In the genomic region with DNA sequence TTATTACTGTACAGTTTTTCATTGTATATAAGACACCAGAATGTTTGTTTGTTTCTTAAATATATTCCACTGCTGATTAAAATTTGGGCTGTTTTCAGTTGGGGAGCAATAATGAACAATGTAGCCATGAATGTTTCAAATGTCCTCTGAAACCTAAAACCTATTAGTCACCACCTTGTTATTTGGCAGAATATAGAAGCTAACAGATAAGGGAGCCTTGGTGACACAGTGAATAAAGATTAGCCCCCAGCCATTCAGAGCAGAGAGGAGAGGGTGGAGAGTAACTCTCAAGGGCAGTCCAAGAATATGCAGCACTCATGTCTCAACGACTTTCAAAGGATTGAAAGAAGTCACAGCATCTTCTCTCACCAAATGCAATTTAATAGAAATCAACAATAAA, we compare ENCODE assay signal across 12 cellular contexts. TPM values are rescaled to one million over a fixed set of nuclear protein-coding genes. Genes with fewer than 3 reads are reported as not detected.
A peak's percentile ranks its signal among the peaks of the same experiment; 100 is the strongest.
DNase-seq lines count a peak whose midpoint lies in the region; ATAC-seq, FAIRE-seq and TF ChIP-seq lines count a peak whose summit lies in the region.
"Had no signal": no experiment of that assay in that cellular context is flagged by ENCODE, and none has a peak within 500 bp of the region (broad histone marks: within the 10 kb centered on the region; RNA-seq: fewer than 3 reads in every experiment).

No MANE protein-coding gene starts in this region.

- no peak overlapping the region for H3K4me3 ChIP-seq in SJSA1
- H3K4me3 ChIP-seq in small intestine (ENCODE audit: low read depth in 1 of 2, low read length in 2 of 2), result no peak overlapping the region
- H3K4me3 ChIP-seq: thoracic aorta had no signal

- no peaks in the 10 kb centered on the region for H3K36me3 ChIP-seq in SJSA1
- no peaks in the 10 kb centered on the region for H3K36me3 ChIP-seq in small intestine (ENCODE audit: control insufficient read depth in 2 of 2, insufficient read depth in 2 of 2, low read length in 2 of 2)
- H3K36me3 ChIP-seq: thoracic aorta had no signal

- TF ChIP-seq CTCF in foreskin keratinocyte (conservative IDR thresholded peaks at IDR 0.05), result no peak

- no peaks in the 10 kb centered on the region for H3K9me3 ChIP-seq in SJSA1 (replicated peaks)
- no peaks in the 10 kb centered on the region for H3K9me3 ChIP-seq in small intestine (ENCODE audit: control insufficient read depth, low read depth)
- H3K9me3 ChIP-seq: thoracic aorta had no signal

- peak; percentile 53 for FAIRE-seq in H54 (lab: Jason Lieb, UNC)
- FAIRE-seq in small intestine (lab: Jason Lieb, UNC), result no peak
- FAIRE-seq: colon, kidney had no signal

- ATAC-seq in foreskin keratinocyte, result peak; percentile 71
- ATAC-seq in left colon, result no peak

- no peak for TF ChIP-seq POLR2A in H54 (IDR thresholded peaks at IDR 0.05; ENCODE audit: low read depth, low read length)

- H3K4me1 ChIP-seq in SJSA1 (replicated peaks) (peaks cover 19% of the 10 kb centered on the region), foreskin keratinocyte (peaks cover 7% of the 10 kb centered on the region), small intestine (ENCODE audit: control insufficient read depth in 2 of 2, insufficient read depth in 1 of 2, low read depth in 1 of 2, low read length in 1 of 2) (peaks cover 0 to 3% of the 10 kb centered on the region in 2 donors)

- WGBS in small intestine, 3 donors, result 4 to 37% (median 6%) methylated on average over 1 of the region's 1 CpG

- H3K27me3 ChIP-seq in SJSA1 (replicated peaks) (no peaks in the 10 kb centered on the region), foreskin keratinocyte (no peaks in the 10 kb centered on the region), small intestine (ENCODE audit: control insufficient read depth in 2 of 2, insufficient read depth in 2 of 2, low read length in 2 of 2) (no peaks in the 10 kb centered on the region)

- intact Hi-C loops in left colon (cut with DNase I, micrococcal nuclease), result no loop called here

- DNase-seq in H54 (ENCODE audit: insufficient read length, low spot score), result peak; percentile 45
- peak; percentile 64 to 75 for DNase-seq in SJSA1 (ENCODE audit: low read depth in 1 of 2, low spot score in 2 of 2)
- DNase-seq in foreskin keratinocyte, result peak in 1 of 2 donors; percentile 60
- DNase-seq in small intestine, result peak; percentile 86
- no peak for DNase-seq in NCI-H128 (lab: John Stamatoyannopoulos, UW; ENCODE audit: unreplicated experiment)
- no peak for DNase-seq in NCI-H82 treated with DMSO at 0.1 percent for 48 hours (lab: John Stamatoyannopoulos, UW; ENCODE audit: unreplicated experiment)
- DNase-seq in NCI-H524 treated with DMSO at 0.1 percent for 48 hours (lab: John Stamatoyannopoulos, UW), result no peak
- DNase-seq in left colon, result no peak
- DNase-seq: kidney; stimulated activated CD4-positive, alpha-beta T cell treated with anti-CD3 and anti-CD28 coated beads, Interleukin-15, amount 100 ng/mL, for 24 hours had no signal

- peak overlapping the region; percentile 77 for H3K27ac ChIP-seq in SJSA1
- no peak overlapping the region for H3K27ac ChIP-seq in foreskin keratinocyte
- H3K27ac ChIP-seq in small intestine (ENCODE audit: low read depth in 1 of 2, low read length in 1 of 2), result no peak overlapping the region
- H3K27ac ChIP-seq: thoracic aorta had no signal

RNA-seq across cellular contexts. Expression of a gene that starts 43.1 kb away (rescaled TPM):
- 7.5 and 12.4 TPM in 2 replicates for total RNA-seq in SJSA1 (2014; rRNA removed; shearing (Covaris generic))
- total RNA-seq in foreskin keratinocyte (13.5 and 14.7 TPM in 2 replicates), left colon (100 to 1,000 TPM; 248 to 387 TPM)
- polyA plus RNA-seq in foreskin keratinocyte (2.4 and 2.9 TPM in 2 replicates), small intestine (10 to 100 TPM; 25.5 to 57.1 (median 28.4) TPM)

Comparison
In these comparisons a context has a peak if more than half of its experiments do, and no peak if none do; other contexts are left out.
1. DNase-seq: peak in H54 (single experiment), SJSA1 (2 of 2) and small intestine (single experiment); none in NCI-H128 (single experiment), NCI-H82 treated with DMSO at 0.1 percent for 48 hours (single experiment), NCI-H524 treated with DMSO at 0.1 percent for 48 hours (single experiment) and left colon (0 of 2).
2. RNA of a gene that starts 43.1 kb away (total RNA-seq): 248 to 387 TPM in left colon; 13.5 to 14.7 TPM in foreskin keratinocyte and 7.5 to 12.4 TPM in SJSA1; every median in the first group is over 10 times any median in the second.